8 cellular contexts compared by ENCODE assay signal in genomic region chr10:24951201-24952145, GRCh38. TPM values are rescaled to one million over a fixed set of nuclear protein-coding genes. Genes with fewer than 3 reads are reported as not detected.
DNase-seq lines count a peak whose midpoint lies in the region; ATAC-seq, FAIRE-seq and TF ChIP-seq lines count a peak whose summit lies in the region.

No MANE protein-coding gene starts in this region.

- peak overlapping the region in 1 of 3 experiments; percentile 62 for H3K4me3 ChIP-seq in keratinocyte (ENCODE audit: control insufficient read depth in 2 of 3, extremely low read depth in 1 of 3, insufficient read depth in 2 of 3, low read depth in 1 of 3, low read length in 3 of 3)

- TF ChIP-seq CTCF in keratinocyte (optimal IDR thresholded peaks at IDR 0.05 in 1 of 3, IDR thresholded peaks at IDR 0.05 in 1 of 3, conservative IDR thresholded peaks at IDR 0.05 in 1 of 3; ENCODE audit: extremely low read depth in 1 of 3, insufficient read depth in 2 of 3, low read length in 3 of 3): no peak

- peaks cover 19% of the 10 kb centered on the region for H3K4me1 ChIP-seq in keratinocyte (ENCODE audit: control insufficient read depth, extremely low read depth, insufficient read depth, low read length)

- TF ChIP-seq POLR2A in GM12891 (IDR thresholded peaks at IDR 0.05; ENCODE audit: low read depth, low read length): no peak

- H3K9me1 ChIP-seq in keratinocyte (ENCODE audit: control insufficient read depth, extremely low read depth, insufficient read depth, low read length): no peaks in the 10 kb centered on the region

- no peaks in the 10 kb centered on the region for H3K27me3 ChIP-seq in keratinocyte (ENCODE audit: control insufficient read depth, extremely low read depth, insufficient read depth, low read length)

- H2AFZ ChIP-seq in keratinocyte (ENCODE audit: control insufficient read depth, low read length): no peak overlapping the region

- H3K9ac ChIP-seq in keratinocyte (ENCODE audit: control insufficient read depth, extremely low read depth, insufficient read depth, low read length): peak overlapping the region; percentile 73

- H3K9me3 Mint-ChIP-seq in stimulated activated naive CD8-positive, alpha-beta T cell treated with anti-CD3 and anti-CD28 coated beads, Interleukin-15, Interleukin-2, amounts not matched to agents 100 ng/mL and 50 ng/mL, for 24 hours: no peaks in the 10 kb centered on the region

- peak; percentile 28 for FAIRE-seq in GM12891 (lab: Jason Lieb, UNC)
- no peak for FAIRE-seq in keratinocyte (lab: Jason Lieb, UNC)

- peak overlapping the region; percentile 63 for H3K4me2 ChIP-seq in keratinocyte (ENCODE audit: control insufficient read depth, extremely low read depth, insufficient read depth, low read depth, low read length)

- dilution Hi-C loops in keratinocyte (cut with MboI; ENCODE audit: extremely low pct_ligation_motif_present, low sequenced_read_pairs): no loop called here

- DNase-seq in ACHN (peak; percentile 70), GM12891 (ENCODE audit: insufficient read length, low spot score) (no peak), NCI-H69 (lab: John Stamatoyannopoulos, UW) (peak; percentile 76), caudate nucleus (lab: John Stamatoyannopoulos, UW) (peak in 40 of 61 donors; percentile 14 to 78 (median 57)), keratinocyte (ENCODE audit: low read depth, low spot score) (no peak), NCI-H526 treated with DMSO at 0.1 percent for 48 hours (lab: John Stamatoyannopoulos, UW) (no peak)

- in situ Hi-C loops in ACHN (cut with HindIII; ENCODE audit: low pct_ligation_motif_present, low pct_unique_long_range_greater_than_20kb, low sequenced_read_pairs): no loop called here

- no peaks in the 10 kb centered on the region for H3K9me3 ChIP-seq in keratinocyte (ENCODE audit: control insufficient read depth, low read depth, low read length)

- ATAC-seq in GM19324 (IDR thresholded peaks at IDR 0.05; ENCODE audit: low FRiP score, unreplicated experiment): no peak

- no peaks in the 10 kb centered on the region for H4K20me1 ChIP-seq in keratinocyte (ENCODE audit: control insufficient read depth, extremely low read depth, insufficient read depth, low read length)

- H3K36me3 Mint-ChIP-seq in stimulated activated naive CD8-positive, alpha-beta T cell treated with anti-CD3 and anti-CD28 coated beads, Interleukin-15, Interleukin-2, amounts not matched to agents 100 ng/mL and 50 ng/mL, for 24 hours (ENCODE audit: low read depth): no peaks in the 10 kb centered on the region

- peak overlapping the region; percentile 61 for H3K4me3 Mint-ChIP-seq in stimulated activated naive CD8-positive, alpha-beta T cell treated with anti-CD3 and anti-CD28 coated beads, Interleukin-15, Interleukin-2, amounts not matched to agents 100 ng/mL and 50 ng/mL, for 24 hours

- H3K27ac Mint-ChIP-seq in stimulated activated naive CD8-positive, alpha-beta T cell treated with anti-CD3 and anti-CD28 coated beads, Interleukin-15, Interleukin-2, amounts not matched to agents 100 ng/mL and 50 ng/mL, for 24 hours: peak overlapping the region; percentile 54

- no peaks in the 10 kb centered on the region for H3K79me2 ChIP-seq in keratinocyte (ENCODE audit: control insufficient read depth, insufficient read depth, low read length)

- H3K4me1 Mint-ChIP-seq in stimulated activated naive CD8-positive, alpha-beta T cell treated with anti-CD3 and anti-CD28 coated beads, Interleukin-15, Interleukin-2, amounts not matched to agents 100 ng/mL and 50 ng/mL, for 24 hours (ENCODE audit: low read depth): peaks cover 30% of the 10 kb centered on the region

- H3K27me3 Mint-ChIP-seq in stimulated activated naive CD8-positive, alpha-beta T cell treated with anti-CD3 and anti-CD28 coated beads, Interleukin-15, Interleukin-2, amounts not matched to agents 100 ng/mL and 50 ng/mL, for 24 hours: no peaks in the 10 kb centered on the region

- H3K36me3 ChIP-seq in keratinocyte (ENCODE audit: control insufficient read depth in 2 of 2, extremely low read depth in 1 of 2, insufficient read depth in 2 of 2, low read length in 2 of 2): no peaks in the 10 kb centered on the region

- H3K27ac ChIP-seq in caudate nucleus (ENCODE audit: low read depth, low read length): peak overlapping the region; percentile 95
- no peak overlapping the region for H3K27ac ChIP-seq in keratinocyte (ENCODE audit: control insufficient read depth, insufficient read depth, low read length)

TF ChIP-seq in GM12891, 5 proteins besides CTCF, POLR2A, EP300 and RAD21:
- TF ChIP-seq POU2F2 (IDR thresholded peaks at IDR 0.05; ENCODE audit: low read depth, low read length): no peak
- TF ChIP-seq PAX5 (IDR thresholded peaks at IDR 0.05; ENCODE audit: insufficient read depth, low read length, severe bottlenecking): no peak
- no peak for TF ChIP-seq POLR2AphosphoS5 (IDR thresholded peaks at IDR 0.05; ENCODE audit: low read depth, low read length)
- TF ChIP-seq TAF1 (IDR thresholded peaks at IDR 0.05; ENCODE audit: low read depth, low read length): no peak
- TF ChIP-seq SPI1 (IDR thresholded peaks at IDR 0.05; ENCODE audit: low read depth, low read length): no peak

RNA-seq across cellular contexts. Expression of gene PRTFDC1, which starts 0.9 kb away (rescaled TPM):
- polyA plus RNA-seq in GM12891 (2012; ENCODE audit: low read depth, missing spikeins): 1.2 TPM
- 1.4 to 2.2 TPM (median 1.8 TPM) in 3 replicates for polyA plus RNA-seq in keratinocyte
- polyA plus RNA-seq in keratinocyte (2011; ENCODE audit: low read depth): 0.26 TPM
- polyA plus RNA-seq in keratinocyte (2011; cell fraction: cytosol; rRNA removed): 1.2 and 2.1 TPM in 2 replicates
- 1.0 and 1.3 TPM in 2 replicates for polyA plus RNA-seq in keratinocyte (2011; cell fraction: nucleus; rRNA removed)
- polyA plus RNA-seq in keratinocyte (2012; ENCODE audit: low replicate concordance): 0.16 and 1.8 TPM in 2 replicates
- polyA minus RNA-seq in keratinocyte: 0.26 to 1.7 TPM (median 0.99 TPM) in 3 replicates
- polyA minus RNA-seq in keratinocyte (2011; cell fraction: cytosol; rRNA and poly(A)+ RNA removed): not detected
- polyA minus RNA-seq in keratinocyte (2011; cell fraction: nucleus; rRNA and poly(A)+ RNA removed): 0.53 TPM in 1 of 2 replicates, not detected in the other

Comparison
In these comparisons a context has a peak if more than half of its experiments do, and no peak if none do; other contexts are left out.
1. DNase-seq: peak in ACHN (single experiment), NCI-H69 (single experiment) and caudate nucleus (40 of 61); none in GM12891 (single experiment), keratinocyte (single experiment) and NCI-H526 treated with DMSO at 0.1 percent for 48 hours (single experiment).